ENCODE assay signal across 15 cellular contexts in genomic region chrX:111129949-111130348, GRCh38. TPM values are rescaled to one million over a fixed set of nuclear protein-coding genes. Genes with fewer than 3 reads are reported as not detected.
A peak's percentile ranks its signal among the peaks of the same experiment; 100 is the strongest.
DNase-seq lines count a peak whose midpoint lies in the region; ATAC-seq and TF ChIP-seq lines count a peak whose summit lies in the region.
"Had no signal": no experiment of that assay in that cellular context is flagged by ENCODE, and none has a peak within 500 bp of the region (broad histone marks: within the 10 kb centered on the region; RNA-seq: fewer than 3 reads in every experiment).

No MANE protein-coding gene starts in this region.

- TF ChIP-seq CTCF in natural killer cell (IDR thresholded peaks at IDR 0.05) (no peak), fibroblast of villous mesenchyme (IDR thresholded peaks at IDR 0.05; ENCODE audit: insufficient read depth, low read depth, low read length) (no peak)

- CTCF ChIA-PET in activated CD4-positive, alpha-beta T cell treated with anti-CD3 and anti-CD28 coated beads for 36 hours (lab: Charles Lee): no interaction called here

- peaks cover 13% of the 10 kb centered on the region for H3K4me1 Mint-ChIP-seq in activated CD4-positive, alpha-beta T cell treated with anti-CD3 and anti-CD28 coated beads for 36 hours
- peaks cover 0 to 12% of the 10 kb centered on the region in 2 donors for H3K4me1 Mint-ChIP-seq in natural killer cell treated with Interleukin-12 subunit alpha and Interleukin-12 subunit beta and Interleukin-15 and Interleukin-18, amount 100 ng/mL, for 72 hours (ENCODE audit: low read depth in 2 of 2)
- H3K4me1 Mint-ChIP-seq in natural killer cell: no peaks in the 10 kb centered on the region
- H3K4me1 Mint-ChIP-seq: CD4-positive, CD25-positive, alpha-beta regulatory T cell had no signal

- ATAC-seq in activated CD4-positive, alpha-beta T cell treated with anti-CD3 and anti-CD28 coated beads for 36 hours: peak; percentile 51
- ATAC-seq in natural killer cell treated with Interleukin-12 subunit alpha and Interleukin-12 subunit beta and Interleukin-15 and Interleukin-18, amount 100 ng/mL, for 72 hours: peak; percentile 54 to 57
- no peak for ATAC-seq in natural killer cell
- ATAC-seq: GM12878, HCT116 had no signal

- H3K27ac Mint-ChIP-seq in activated CD4-positive, alpha-beta T cell treated with anti-CD3 and anti-CD28 coated beads for 36 hours: no peak overlapping the region
- peak overlapping the region in 1 of 2 donors; percentile 26 for H3K27ac Mint-ChIP-seq in natural killer cell treated with Interleukin-12 subunit alpha and Interleukin-12 subunit beta and Interleukin-15 and Interleukin-18, amount 100 ng/mL, for 72 hours
- H3K27ac Mint-ChIP-seq in natural killer cell: no peak overlapping the region
- H3K27ac Mint-ChIP-seq: CD4-positive, CD25-positive, alpha-beta regulatory T cell had no signal

- H3K9me3 Mint-ChIP-seq in activated CD4-positive, alpha-beta T cell treated with anti-CD3 and anti-CD28 coated beads for 36 hours (ENCODE audit: low read depth): no peaks in the 10 kb centered on the region
- H3K9me3 Mint-ChIP-seq in natural killer cell treated with Interleukin-12 subunit alpha and Interleukin-12 subunit beta and Interleukin-15 and Interleukin-18, amount 100 ng/mL, for 72 hours: no peaks in the 10 kb centered on the region
- no peaks in the 10 kb centered on the region for H3K9me3 Mint-ChIP-seq in natural killer cell

- H3K36me3 Mint-ChIP-seq in activated CD4-positive, alpha-beta T cell treated with anti-CD3 and anti-CD28 coated beads for 36 hours (ENCODE audit: low read depth): no peaks in the 10 kb centered on the region
- no peaks in the 10 kb centered on the region for H3K36me3 Mint-ChIP-seq in natural killer cell treated with Interleukin-12 subunit alpha and Interleukin-12 subunit beta and Interleukin-15 and Interleukin-18, amount 100 ng/mL, for 72 hours
- H3K36me3 Mint-ChIP-seq in natural killer cell: no peaks in the 10 kb centered on the region
- H3K36me3 Mint-ChIP-seq: CD4-positive, CD25-positive, alpha-beta regulatory T cell had no signal

- intact Hi-C loops in activated CD4-positive, alpha-beta T cell treated with anti-CD3 and anti-CD28 coated beads for 36 hours (cut with DNase I, micrococcal nuclease): no loop called here
- intact Hi-C loops in natural killer cell (cut with micrococcal nuclease): no loop called here

- H3K27me3 Mint-ChIP-seq in activated CD4-positive, alpha-beta T cell treated with anti-CD3 and anti-CD28 coated beads for 36 hours: peaks cover 2% of the 10 kb centered on the region
- peaks cover 0 to 9% of the 10 kb centered on the region in 2 donors for H3K27me3 Mint-ChIP-seq in natural killer cell treated with Interleukin-12 subunit alpha and Interleukin-12 subunit beta and Interleukin-15 and Interleukin-18, amount 100 ng/mL, for 72 hours
- peaks cover 0 to 3% of the 10 kb centered on the region in 2 donors for H3K27me3 Mint-ChIP-seq in natural killer cell (ENCODE audit: low read depth in 2 of 2)
- H3K27me3 Mint-ChIP-seq: CD4-positive, CD25-positive, alpha-beta regulatory T cell had no signal

- no peak overlapping the region for H3K4me3 ChIP-seq in fibroblast of villous mesenchyme (ENCODE audit: low read depth, low read length)
- H3K4me3 ChIP-seq: BLaER1 treated with 17β-estradiol and CSF1 and Interleukin-3, amounts not matched to agents 10 nM and 100 nM; GM12878 had no signal

- no peak for DNase-seq in activated CD4-positive, alpha-beta T cell treated with anti-CD3 and anti-CD28 coated beads for 36 hours
- no peak for DNase-seq in activated CD4-positive, alpha-beta T cell treated with anti-CD3 and anti-CD28 coated beads for 1 hour
- DNase-seq in natural killer cell treated with Interleukin-12 subunit alpha and Interleukin-12 subunit beta and Interleukin-15 and Interleukin-18, amount 100 ng/mL, for 72 hours (ENCODE audit: low spot score): no peak
- no peak for DNase-seq in natural killer cell
- DNase-seq in fibroblast of villous mesenchyme (ENCODE audit: low read depth): peak; percentile 3
- DNase-seq in GM03348 (ENCODE audit: low spot score): no peak
- no peak for DNase-seq in globus pallidus (ENCODE audit: low spot score)
- DNase-seq: 8988T, ACHN, Calu3, DMS 273 treated with DMSO at 0.1 percent for 48 hours had no signal

- no peak overlapping the region for H3K4me3 Mint-ChIP-seq in activated CD4-positive, alpha-beta T cell treated with anti-CD3 and anti-CD28 coated beads for 36 hours
- no peak overlapping the region for H3K4me3 Mint-ChIP-seq in natural killer cell treated with Interleukin-12 subunit alpha and Interleukin-12 subunit beta and Interleukin-15 and Interleukin-18, amount 100 ng/mL, for 72 hours
- H3K4me3 Mint-ChIP-seq in natural killer cell: no peak overlapping the region
- H3K4me3 Mint-ChIP-seq: CD4-positive, CD25-positive, alpha-beta regulatory T cell had no signal

- POLR2A ChIA-PET in activated CD4-positive, alpha-beta T cell treated with anti-CD3 and anti-CD28 coated beads for 36 hours (lab: Charles Lee): no interaction called here

RNA-seq across cellular contexts. Expression of gene PAK3, which starts 34.0 kb away (rescaled TPM):
- under 1 TPM; 0.26 to 0.37 TPM for total RNA-seq in activated CD4-positive, alpha-beta T cell treated with anti-CD3 and anti-CD28 coated beads for 36 hours
- total RNA-seq in natural killer cell treated with Interleukin-12 subunit alpha and Interleukin-12 subunit beta and Interleukin-15 and Interleukin-18, amount 100 ng/mL, for 72 hours: under 1 TPM in 1 of 2 donors, not detected in 1; 0.33 TPM
- total RNA-seq in natural killer cell (not detected), fibroblast of villous mesenchyme (0.97 and 2.2 TPM in 2 replicates)

Comparison
In these comparisons a context has a peak if more than half of its experiments do, and no peak if none do; other contexts are left out.
1. ATAC-seq: peak in activated CD4-positive, alpha-beta T cell treated with anti-CD3 and anti-CD28 coated beads for 36 hours (single experiment) and natural killer cell treated with Interleukin-12 subunit alpha and Interleukin-12 subunit beta and Interleukin-15 and Interleukin-18, amount 100 ng/mL, for 72 hours (2 of 2); none in natural killer cell (0 of 3).